7 cellular contexts compared by ENCODE assay signal in genomic region chr6:89242574-89243330, GRCh38. TPM values are rescaled to one million over a fixed set of nuclear protein-coding genes. Genes with fewer than 3 reads are reported as not detected.
A peak's percentile ranks its signal among the peaks of the same experiment; 100 is the strongest.
DNase-seq lines count a peak whose midpoint lies in the region; ATAC-seq and TF ChIP-seq lines count a peak whose summit lies in the region.

No MANE protein-coding gene starts in this region.

- H2BK12ac ChIP-seq in trophoblast cell (ENCODE audit: low read length), result no peak overlapping the region

- H3K9me3 ChIP-seq in trophoblast cell (ENCODE audit: insufficient read depth, low read depth, low read length), result no peaks in the 10 kb centered on the region

- peak; percentile 64 for TF ChIP-seq CTCF in fibroblast of mammary gland (conservative IDR thresholded peaks at IDR 0.05; ENCODE audit: control insufficient read depth, insufficient read depth, low read depth, low read length)
- peak in 1 of 3 donors; percentile 65 for TF ChIP-seq CTCF in lower leg skin (IDR thresholded peaks at IDR 0.05)

- H3K27me3 ChIP-seq in trophoblast cell (ENCODE audit: insufficient read depth, low read length), result no peaks in the 10 kb centered on the region

- no peak overlapping the region for H2AK5ac ChIP-seq in trophoblast cell (ENCODE audit: low read length)

- no peak overlapping the region for H4K8ac ChIP-seq in trophoblast cell (ENCODE audit: low read depth, low read length)

- H2BK120ac ChIP-seq in trophoblast cell (ENCODE audit: insufficient read depth, low read length, poor library complexity), result no peak overlapping the region

- H4K12ac ChIP-seq in trophoblast cell (ENCODE audit: low read depth, low read length), result no peak overlapping the region

- H2AFZ ChIP-seq in trophoblast cell (ENCODE audit: insufficient read depth, low read length, poor library complexity), result no peak overlapping the region

- ATAC-seq in GM21717 (IDR thresholded peaks at IDR 0.05; ENCODE audit: unreplicated experiment), result no peak

- H4K91ac ChIP-seq in trophoblast cell (ENCODE audit: low read depth, low read length), result no peak overlapping the region

- H2BK5ac ChIP-seq in trophoblast cell (ENCODE audit: low read depth, low read length, poor library complexity), result no peak overlapping the region

- WGBS in trophoblast cell (ENCODE audit: extremely low coverage, insufficient coverage, insufficient read length), result no CpG with 5 or more reads among the region's 3 CpGs
- WGBS in lower leg skin, 2 donors, result 21 to 26% methylated on average over 3 of the region's 3 CpGs

- TF ChIP-seq POLR2A in lower leg skin (IDR thresholded peaks at IDR 0.05), result no peak

- no peak overlapping the region for H3K4me2 ChIP-seq in trophoblast cell (ENCODE audit: low read length)

- H3K4me3 ChIP-seq in fibroblast of mammary gland (ENCODE audit: control insufficient read depth, low read depth, low read length) (no peak overlapping the region), trophoblast cell (ENCODE audit: low read depth, low read length) (no peak overlapping the region), lower leg skin (ENCODE audit: low read depth, poor library complexity, severe bottlenecking) (no peak overlapping the region)

- H3K79me2 ChIP-seq in trophoblast cell (ENCODE audit: control insufficient read depth, insufficient read depth, low read length, poor library complexity), result no peaks in the 10 kb centered on the region

- H3K79me1 ChIP-seq in trophoblast cell (ENCODE audit: low read length), result no peaks in the 10 kb centered on the region

- DNase-seq in GF-D8 (lab: John Stamatoyannopoulos, UW) (peak; percentile 21), LoVo (ENCODE audit: low spot score) (peak; percentile 52), SHP77 (lab: John Stamatoyannopoulos, UW) (peak; percentile 58 to 65), fibroblast of mammary gland (ENCODE audit: low read depth) (peak; percentile 74), trophoblast cell (peak; percentile 11 to 75), lower leg skin (ENCODE audit: low spot score in 2 of 2) (no peak)

- H3K36me3 ChIP-seq in trophoblast cell (ENCODE audit: control insufficient read depth in 1 of 2, insufficient read depth in 2 of 2, low read length in 2 of 2), result no peaks in the 10 kb centered on the region

- no peak overlapping the region for H3K4ac ChIP-seq in trophoblast cell (ENCODE audit: low read depth, low read length)

- H3K18ac ChIP-seq in trophoblast cell (ENCODE audit: low read length), result no peak overlapping the region

- no peak overlapping the region for H3K14ac ChIP-seq in trophoblast cell (ENCODE audit: low read length)

- H3K27ac ChIP-seq in trophoblast cell (ENCODE audit: low read depth, low read length), result no peak overlapping the region

- H3K23ac ChIP-seq in trophoblast cell (ENCODE audit: low read length), result no peak overlapping the region

- no peak overlapping the region for H3K9ac ChIP-seq in trophoblast cell (ENCODE audit: low read length)

- no peaks in the 10 kb centered on the region for H3K4me1 ChIP-seq in trophoblast cell (ENCODE audit: control insufficient read depth in 1 of 2, insufficient read depth in 2 of 2, low read length in 2 of 2)

- intact Hi-C loops in lower leg skin (cut with DNase I; ENCODE audit: low total_unique reads), result loop anchor here (5.0 kb wide), 1 partner anchor 260 kb away; no protein-coding TSS in a partner anchor

RNA-seq across cellular contexts. Expression of gene GABRR1, which starts 25.6 kb away (rescaled TPM):
- polyA plus RNA-seq in trophoblast cell (2013), result 0.03 TPM in 2 replicates
- total RNA-seq in lower leg skin, result under 1 TPM in 3 of 4 donors, not detected in 1; 0.17 to 0.86 (median 0.39) TPM

Comparison
In these comparisons a context has a peak if more than half of its experiments do, and no peak if none do; other contexts are left out.
1. DNase-seq: peak in GF-D8 (single experiment), LoVo (single experiment), SHP77 (2 of 2), fibroblast of mammary gland (single experiment) and trophoblast cell (2 of 2); none in lower leg skin (0 of 2).